In the genomic region with DNA sequence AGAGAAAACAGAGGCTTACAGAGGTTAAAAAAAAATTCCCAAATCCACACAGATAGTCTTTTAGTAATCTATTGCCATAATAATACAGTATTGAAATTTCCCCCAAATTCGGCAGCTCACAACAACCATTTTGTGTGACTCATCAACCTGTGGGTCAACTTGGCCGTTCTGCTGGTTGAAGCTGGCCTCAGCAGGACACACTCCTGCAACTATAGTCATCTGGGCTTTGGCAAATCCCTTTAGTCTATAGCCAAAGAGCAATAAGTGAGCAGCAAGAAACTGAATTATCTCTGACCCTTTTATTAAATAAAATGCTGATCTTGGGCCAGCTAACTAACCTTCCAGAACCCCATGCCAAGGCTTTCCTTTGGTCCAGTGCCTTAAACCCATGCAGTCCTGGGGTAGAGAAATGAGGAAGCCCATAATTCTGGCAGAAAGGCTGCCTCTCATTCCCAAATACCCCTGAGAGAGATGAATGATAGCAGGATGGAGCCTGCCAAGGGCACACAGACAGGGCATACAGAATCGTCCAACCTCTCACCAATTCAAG, we compare ENCODE assay signal across 20 cellular contexts. TPM values are rescaled to one million over a fixed set of nuclear protein-coding genes. Genes with fewer than 3 reads are reported as not detected.
DNase-seq lines count a peak whose midpoint lies in the region; ATAC-seq and TF ChIP-seq lines count a peak whose summit lies in the region.
"Had no signal": no experiment of that assay in that cellular context is flagged by ENCODE, and none has a peak within 500 bp of the region (broad histone marks: within the 10 kb centered on the region; RNA-seq: fewer than 3 reads in every experiment).

No MANE protein-coding gene starts in this region.

- no peaks in the 10 kb centered on the region for H3K27me3 Mint-ChIP-seq in GM23338 (ENCODE audit: insufficient read depth, low read depth, poor library complexity)
- H3K27me3 Mint-ChIP-seq: CD4-positive, CD25-positive, alpha-beta regulatory T cell had no signal

- H3K4me1 Mint-ChIP-seq in GM23338, result peaks cover 4% of the 10 kb centered on the region
- H3K4me1 Mint-ChIP-seq: CD4-positive, CD25-positive, alpha-beta regulatory T cell had no signal

- H3K27me3 ChIP-seq in GM23338 (ENCODE audit: insufficient read depth) (no peaks in the 10 kb centered on the region), right cardiac atrium (ENCODE audit: control insufficient read depth, insufficient read depth) (no peaks in the 10 kb centered on the region)

- WGBS in right cardiac atrium, result 64% methylated on average over 3 of the region's 3 CpGs

- DNase-seq in GM23338 (ENCODE audit: low spot score) (no peak), NCI-H446 treated with DMSO at 0.1 percent for 48 hours (lab: John Stamatoyannopoulos, UW) (peak; percentile 80), choroid plexus epithelial cell (ENCODE audit: low read depth) (peak; percentile 27), SKM-1 treated with dmso at 0.1 percent for 144 hours (lab: John Stamatoyannopoulos, UW; ENCODE audit: unreplicated experiment) (no peak), right cardiac atrium (no peak), NCI-H82 (lab: John Stamatoyannopoulos, UW) (no peak)
- DNase-seq: CD4-positive, CD25-positive, alpha-beta regulatory T cell; GDM1; H7; NCI-H1092; NCI-H1436; NCI-H187 treated with DMSO at 0.1 percent for 48 hours; NCI-H2107; NCI-H510A; NK-92 treated with Interleukin-12 subunit alpha and Interleukin-12 subunit beta, amount 100 ng/mL, for 24 hours; SJCRH30; T-helper 1 cell had no signal

- H3K36me3 ChIP-seq in GM23338 (ENCODE audit: insufficient read depth), result no peaks in the 10 kb centered on the region
- H3K36me3 ChIP-seq: SJCRH30 had no signal

- H3K9me2 ChIP-seq in GM23338 (ENCODE audit: insufficient read depth), result no peaks in the 10 kb centered on the region; the same call in 1 of the 2 replicates

- H3K9me3 Mint-ChIP-seq in GM23338, result no peaks in the 10 kb centered on the region; the same call in 2 of the 3 replicates

- H2AFZ ChIP-seq in GM23338, result peak overlapping the region; percentile 57; the same call in 1 of the 2 replicates

- no peaks in the 10 kb centered on the region for H3K79me2 ChIP-seq in GM23338 (replicated peaks; ENCODE audit: insufficient read depth)

- H3K4me2 ChIP-seq in GM23338, result no peak overlapping the region

- no peak overlapping the region for H3K27ac ChIP-seq in GM23338 (ENCODE audit: low read depth)
- peak overlapping the region; percentile 18 for H3K27ac ChIP-seq in temporal lobe (ENCODE audit: low read depth, low read length)
- no peak overlapping the region for H3K27ac ChIP-seq in right cardiac atrium (ENCODE audit: low read length)
- H3K27ac ChIP-seq: SJCRH30 had no signal

- H3K4me1 ChIP-seq in GM23338 (ENCODE audit: insufficient read depth), result no peaks in the 10 kb centered on the region
- no peaks in the 10 kb centered on the region for H3K4me1 ChIP-seq in right cardiac atrium (ENCODE audit: control insufficient read depth, insufficient read depth, low read length)
- H3K4me1 ChIP-seq: SJCRH30 had no signal

- peak overlapping the region; percentile 42; the same call in 1 of the 2 replicates for H3K27ac Mint-ChIP-seq in GM23338
- H3K27ac Mint-ChIP-seq: CD4-positive, CD25-positive, alpha-beta regulatory T cell had no signal

- H3K4me3 ChIP-seq in GM23338, result no peak overlapping the region
- H3K4me3 ChIP-seq in choroid plexus epithelial cell (ENCODE audit: low read depth, low read length), result no peak overlapping the region
- H3K4me3 ChIP-seq in right cardiac atrium (ENCODE audit: low read length), result no peak overlapping the region
- H3K4me3 ChIP-seq: K562, SJCRH30 had no signal

- H3K36me3 Mint-ChIP-seq in GM23338 (ENCODE audit: low read depth), result no peaks in the 10 kb centered on the region
- H3K36me3 Mint-ChIP-seq: CD4-positive, CD25-positive, alpha-beta regulatory T cell had no signal

- H3K4me3 Mint-ChIP-seq in GM23338, result no peak overlapping the region
- H3K4me3 Mint-ChIP-seq: CD4-positive, CD25-positive, alpha-beta regulatory T cell had no signal

- H3F3A ChIP-seq in GM23338 (replicated peaks; ENCODE audit: low read depth), result no peaks in the 10 kb centered on the region

- H4K20me1 ChIP-seq in GM23338 (replicated peaks; ENCODE audit: insufficient read depth), result no peaks in the 10 kb centered on the region

- intact Hi-C loops in right cardiac atrium (cut with DNase I), result no loop called here

- no peak for ATAC-seq in GM23338
- ATAC-seq in right cardiac atrium, result no peak
- ATAC-seq: K562, Panc1 had no signal

- no peaks in the 10 kb centered on the region for H3K9me3 ChIP-seq in right cardiac atrium (ENCODE audit: control insufficient read depth, low read length)
- H3K9me3 ChIP-seq: SJCRH30 had no signal

- TF ChIP-seq CTCF in GM23338 (conservative IDR thresholded peaks at IDR 0.05; ENCODE audit: low read depth in 2 of 2), result no peak
- TF ChIP-seq CTCF in choroid plexus epithelial cell (conservative IDR thresholded peaks at IDR 0.05; ENCODE audit: low read depth, low read length), result no peak

TF ChIP-seq in GM23338, 12 proteins besides CTCF, POLR2A, EP300 and RAD21:
- TF ChIP-seq ZNF331 (CRISPR knock-in tag; IDR thresholded peaks at IDR 0.05; ENCODE audit: low read depth) (no peak), NANOG (IDR thresholded peaks at IDR 0.05; ENCODE audit: borderline replicate concordance) (no peak), EZH2phosphoT487 (IDR thresholded peaks at IDR 0.05; ENCODE audit: unreplicated experiment) (no peak), JUNB (IDR thresholded peaks at IDR 0.05; ENCODE audit: unreplicated experiment) (no peak), EZH2 (IDR thresholded peaks at IDR 0.05; ENCODE audit: low read depth, unreplicated experiment) (no peak)
TF ChIP-seq in GM23338: peak in this region for 0.

RNA-seq across cellular contexts. Expression of a gene that starts 17.2 kb away (rescaled TPM):
- 0.78 and 1.3 TPM in 2 replicates for total RNA-seq in GM23338 (2014; rRNA removed; shearing (Covaris generic))
- polyA plus RNA-seq in GM23338 (2016; fragmentation: Nextera tagmentation; extraction: Ambion mirVana) (0.73 and 0.82 TPM in 2 replicates), right cardiac atrium (1.8 TPM)
- total RNA-seq in temporal lobe (113 TPM), right cardiac atrium (1 to 10 TPM; 1.9 to 9.0 (median 2.4) TPM)
- total RNA-seq: CD4-positive, CD25-positive, alpha-beta regulatory T cell; K562; SJCRH30 had no signal
- polyA plus RNA-seq: CD4-positive, CD25-positive, alpha-beta regulatory T cell had no signal

Comparison
In these comparisons a context has a peak if more than half of its experiments do, and no peak if none do; other contexts are left out.
1. DNase-seq: peak in NCI-H446 treated with DMSO at 0.1 percent for 48 hours (single experiment) and choroid plexus epithelial cell (single experiment); none in GM23338 (single experiment), SKM-1 treated with dmso at 0.1 percent for 144 hours (single experiment), right cardiac atrium (0 of 3) and NCI-H82 (single experiment).
2. RNA of a gene that starts 17.2 kb away (total RNA-seq): 113 TPM in temporal lobe (single experiment); 1.9 to 9.0 TPM in right cardiac atrium and 0.78 to 1.3 TPM in GM23338; every median in the first group is over 10 times any median in the second.